Comparison of ENCODE assay signal across 12 cellular contexts in genomic region chr9:695252-695651, GRCh38.
DNase-seq lines count a peak whose midpoint lies in the region; FAIRE-seq and TF ChIP-seq lines count a peak whose summit lies in the region.
"Had no signal": no experiment of that assay in that cellular context is flagged by ENCODE, and none has a peak within 500 bp of the region (broad histone marks: within the 10 kb centered on the region; RNA-seq: fewer than 3 reads in every experiment).

No MANE protein-coding gene starts in this region.

- no peak for DNase-seq in HFFc6
- no peak for DNase-seq in breast epithelium (ENCODE audit: low spot score in 2 of 2)
- DNase-seq in keratinocyte (ENCODE audit: low read depth, low spot score), result no peak
- no peak for DNase-seq in smooth muscle cell (lab: John Stamatoyannopoulos, UW; ENCODE audit: unreplicated experiment)
- no peak for DNase-seq in putamen (ENCODE audit: low spot score)
- no peak for DNase-seq in posterior cingulate gyrus
- DNase-seq in SKM-1 treated with dmso at 0.1 percent for 144 hours (lab: John Stamatoyannopoulos, UW; ENCODE audit: unreplicated experiment), result no peak
- DNase-seq in ovary, result no peak
- DNase-seq: activated CD8-positive, alpha-beta memory T cell treated with anti-CD3 and anti-CD28 coated beads, Interleukin-2, amount 50 U/mL, for 4 hours; NCI-H2029 treated with DMSO at 0.1 percent for 48 hours had no signal

- H4K20me1 ChIP-seq in keratinocyte (ENCODE audit: control insufficient read depth, extremely low read depth, insufficient read depth, low read length) (no peaks in the 10 kb centered on the region), smooth muscle cell (ENCODE audit: low read depth) (no peaks in the 10 kb centered on the region)

- dilution Hi-C loops in keratinocyte (cut with MboI; ENCODE audit: extremely low pct_ligation_motif_present, low sequenced_read_pairs), result no loop called here

- H3K9ac ChIP-seq in keratinocyte (ENCODE audit: control insufficient read depth, extremely low read depth, insufficient read depth, low read length) (peak overlapping the region; percentile 78), smooth muscle cell (ENCODE audit: low read depth) (peak overlapping the region; percentile 16)

- peaks cover 15% of the 10 kb centered on the region for H3K36me3 Mint-ChIP-seq in HFFc6 (ENCODE audit: low read depth)
- H3K36me3 Mint-ChIP-seq: memory B cell had no signal

- peaks cover 7% of the 10 kb centered on the region; the same call in 1 of the 2 replicates for H3K27me3 Mint-ChIP-seq in HFFc6 (ENCODE audit: insufficient read depth)

- H3K4me1 ChIP-seq in breast epithelium (peaks cover 14 to 17% of the 10 kb centered on the region in 2 donors), keratinocyte (ENCODE audit: control insufficient read depth, extremely low read depth, insufficient read depth, low read length) (peaks cover 66% of the 10 kb centered on the region), smooth muscle cell (ENCODE audit: low read depth) (peaks cover 49% of the 10 kb centered on the region), ovary (ENCODE audit: insufficient read depth) (peaks cover 32% of the 10 kb centered on the region)

- H3K27ac ChIP-seq in breast epithelium (peak overlapping the region; percentile 78 to 92), keratinocyte (ENCODE audit: control insufficient read depth, insufficient read depth, low read length) (peak overlapping the region; percentile 96), smooth muscle cell (ENCODE audit: low read depth) (peak overlapping the region; percentile 95), ovary (peak overlapping the region in 1 of 2 donors; percentile 85)

- H3F3A ChIP-seq in smooth muscle cell (ENCODE audit: low read depth), result peaks cover 29% of the 10 kb centered on the region

- intact Hi-C loops in breast epithelium (cut with DNase I; ENCODE audit: low total_unique reads) (loop anchor here (10.0 kb wide), 1 partner anchor 60 kb away; no protein-coding TSS in a partner anchor), posterior cingulate gyrus (cut with DNase I) (no loop called here), ovary (cut with DNase I) (no loop called here)

- 56% methylated on average over 4 of the region's 4 CpGs for WGBS in smooth muscle cell (ENCODE audit: low lambda C conversion rate)
- 48 to 53% (median 50%) methylated on average over 4 of the region's 4 CpGs for WGBS in ovary, 3 donors

- peaks cover 71% of the 10 kb centered on the region for H3K79me2 ChIP-seq in keratinocyte (ENCODE audit: control insufficient read depth, insufficient read depth, low read length)
- no peaks in the 10 kb centered on the region for H3K79me2 ChIP-seq in smooth muscle cell (ENCODE audit: low read depth)

- FAIRE-seq in keratinocyte (lab: Jason Lieb, UNC), result no peak
- FAIRE-seq: G401.6 had no signal

- TF ChIP-seq POLR2A in breast epithelium (IDR thresholded peaks at IDR 0.05) (no peak), ovary (IDR thresholded peaks at IDR 0.05) (no peak)

- H3K4me3 ChIP-seq in breast epithelium (peak overlapping the region in 1 of 3 donors; percentile 47), keratinocyte (ENCODE audit: control insufficient read depth in 2 of 3, extremely low read depth in 1 of 3, insufficient read depth in 2 of 3, low read depth in 1 of 3, low read length in 3 of 3) (peak overlapping the region in 2 of 3 experiments; percentile 41 to 57), smooth muscle cell (no peak overlapping the region), ovary (no peak overlapping the region)

- no peak for TF ChIP-seq CTCF in HFFc6 (IDR thresholded peaks at IDR 0.05)
- no peak for TF ChIP-seq CTCF in breast epithelium (IDR thresholded peaks at IDR 0.05)
- TF ChIP-seq CTCF in keratinocyte (optimal IDR thresholded peaks at IDR 0.05 in 1 of 3, IDR thresholded peaks at IDR 0.05 in 1 of 3, conservative IDR thresholded peaks at IDR 0.05 in 1 of 3; ENCODE audit: extremely low read depth in 1 of 3, insufficient read depth in 2 of 3, low read length in 3 of 3), result no peak
- no peak for TF ChIP-seq CTCF in smooth muscle cell (IDR thresholded peaks at IDR 0.05; ENCODE audit: borderline replicate concordance, insufficient read depth, poor library complexity, severe bottlenecking)
- no peak for TF ChIP-seq CTCF in ovary (IDR thresholded peaks at IDR 0.05)

- H3K4me1 Mint-ChIP-seq in HFFc6 (ENCODE audit: low read depth), result peaks cover 94% of the 10 kb centered on the region

- no peak overlapping the region for H2AFZ ChIP-seq in keratinocyte (ENCODE audit: control insufficient read depth, low read length)
- H2AFZ ChIP-seq in smooth muscle cell (ENCODE audit: low read depth), result no peak overlapping the region

- H3K4me2 ChIP-seq in keratinocyte (ENCODE audit: control insufficient read depth, extremely low read depth, insufficient read depth, low read depth, low read length) (peak overlapping the region; percentile 92), smooth muscle cell (peak overlapping the region; percentile 79)

- TF ChIP-seq EP300 in ovary (IDR thresholded peaks at IDR 0.05), result no peak

- H3K4me3 Mint-ChIP-seq in HFFc6, result peak overlapping the region; percentile 90
- H3K4me3 Mint-ChIP-seq: memory B cell had no signal

- H3K9me1 ChIP-seq in keratinocyte (ENCODE audit: control insufficient read depth, extremely low read depth, insufficient read depth, low read length), result peaks cover 2% of the 10 kb centered on the region

- H3K27ac Mint-ChIP-seq in HFFc6, result peak overlapping the region; percentile 91
- H3K27ac Mint-ChIP-seq: memory B cell had no signal

- no peaks in the 10 kb centered on the region for H3K9me3 Mint-ChIP-seq in HFFc6
- H3K9me3 Mint-ChIP-seq: memory B cell had no signal

- H3K27me3 ChIP-seq in breast epithelium (no peaks in the 10 kb centered on the region), keratinocyte (ENCODE audit: control insufficient read depth, extremely low read depth, insufficient read depth, low read length) (no peaks in the 10 kb centered on the region), smooth muscle cell (ENCODE audit: low read depth) (no peaks in the 10 kb centered on the region), ovary (no peaks in the 10 kb centered on the region)

- no peaks in the 10 kb centered on the region for H3K9me3 ChIP-seq in breast epithelium
- H3K9me3 ChIP-seq in keratinocyte (ENCODE audit: control insufficient read depth, low read depth, low read length), result no peaks in the 10 kb centered on the region
- H3K9me3 ChIP-seq in smooth muscle cell (replicated peaks; ENCODE audit: low read depth), result no peaks in the 10 kb centered on the region
- H3K9me3 ChIP-seq in ovary, result no peaks in the 10 kb centered on the region

- H3K36me3 ChIP-seq in breast epithelium (no peaks in the 10 kb centered on the region), keratinocyte (ENCODE audit: control insufficient read depth in 2 of 2, extremely low read depth in 1 of 2, insufficient read depth in 2 of 2, low read length in 2 of 2) (peaks cover 7 to 12% of the 10 kb centered on the region in 2 experiments), smooth muscle cell (ENCODE audit: low read depth) (no peaks in the 10 kb centered on the region), ovary (no peaks in the 10 kb centered on the region)

Comparison
In these comparisons a context has a peak if more than half of its experiments do, and no peak if none do; other contexts are left out.
1. H3K4me3 ChIP-seq: peak in keratinocyte (2 of 3); none in smooth muscle cell (single experiment) and ovary (single experiment).